In the genomic region with DNA sequence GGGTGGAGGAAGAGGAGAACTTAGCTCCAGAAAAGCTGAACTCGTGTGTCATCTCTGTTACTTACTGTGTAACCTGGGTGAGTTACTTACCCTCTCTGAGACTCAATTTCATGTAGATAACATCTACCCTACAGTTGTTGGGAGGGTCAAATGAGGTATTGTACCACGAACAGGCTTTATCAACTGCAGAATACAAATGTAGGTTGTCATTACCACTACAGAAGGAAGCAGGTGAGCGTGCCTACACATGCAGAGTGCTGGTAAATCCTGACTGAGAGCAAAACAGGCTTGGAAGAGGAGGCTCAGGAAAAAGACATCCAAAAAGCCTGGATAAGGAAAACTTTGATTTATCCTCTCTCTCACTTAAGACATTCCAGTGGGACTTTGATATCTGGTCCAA, we compare ENCODE assay signal across 1 cellular context.
TF ChIP-seq lines count a peak whose summit lies in the region.

No MANE protein-coding gene starts in this region.

TF ChIP-seq in A549, 52 proteins besides CTCF, POLR2A, EP300 and RAD21:
- TF ChIP-seq SMC3 (IDR thresholded peaks at IDR 0.05), result no peak
- TF ChIP-seq JUN (IDR thresholded peaks at IDR 0.05), result no peak
